In genomic region chr13:51148223-51148951, GRCh38 we compare ENCODE assay signal across 1 cellular context.
TF ChIP-seq lines count a peak whose summit lies in the region.

No MANE protein-coding gene starts in this region.

TF ChIP-seq in H1, 55 proteins besides CTCF, POLR2A, EP300 and RAD21 (continued from another document):
- TF ChIP-seq CEBPB (IDR thresholded peaks at IDR 0.05; ENCODE audit: low read depth, low read length) (no peak), HDAC6 (IDR thresholded peaks at IDR 0.05; ENCODE audit: low read depth, low read length) (no peak), BRCA1 (IDR thresholded peaks at IDR 0.05; ENCODE audit: low read depth, low read length) (no peak), SAP30 (IDR thresholded peaks at IDR 0.05; ENCODE audit: insufficient read depth, insufficient replicate concordance, low read length) (no peak), PHF8 (conservative IDR thresholded peaks at IDR 0.05; ENCODE audit: low read depth, low read length) (0 out of 2 replicates have a peak, but pooled peaks have one; percentile 24), GTF2F1 (IDR thresholded peaks at IDR 0.05; ENCODE audit: borderline replicate concordance, low read depth, low read length) (no peak), KDM5A (IDR thresholded peaks at IDR 0.05; ENCODE audit: low read length) (no peak), SIN3A (conservative IDR thresholded peaks at IDR 0.05 in 1 of 2, IDR thresholded peaks at IDR 0.05 in 1 of 2; ENCODE audit: low read depth in 1 of 2, low read length in 2 of 2) (peak in 1 of 2 experiments; percentile 62; a peak in 1 of 4 replicates), POU5F1 (IDR thresholded peaks at IDR 0.05; ENCODE audit: low read depth, low read length) (no peak), KDM1A (IDR thresholded peaks at IDR 0.05; ENCODE audit: borderline replicate concordance, low read length) (peak; percentile 27; the same call in 1 of the 2 replicates), CHD2 (IDR thresholded peaks at IDR 0.05; ENCODE audit: low read length) (no peak), GABPA (IDR thresholded peaks at IDR 0.05; ENCODE audit: borderline replicate concordance, insufficient read depth, low read length) (no peak), YY1 (IDR thresholded peaks at IDR 0.05; ENCODE audit: low read depth, low read length) (peak; percentile 25; the same call in 1 of the 2 replicates), FOSL1 (IDR thresholded peaks at IDR 0.05; ENCODE audit: insufficient read depth, low read depth, low read length) (no peak), CREB1 (IDR thresholded peaks at IDR 0.05) (peak; percentile 85), JUND (IDR thresholded peaks at IDR 0.05; ENCODE audit: low read length) (no peak), KDM4A (IDR thresholded peaks at IDR 0.05; ENCODE audit: low read depth, low read length, severe bottlenecking) (no peak), SUZ12 (IDR thresholded peaks at IDR 0.05; ENCODE audit: low read length) (no peak), SP4 (IDR thresholded peaks at IDR 0.05; ENCODE audit: low read length) (no peak), TBP (IDR thresholded peaks at IDR 0.05; ENCODE audit: low read depth, low read length) (no peak), TEAD4 (IDR thresholded peaks at IDR 0.05; ENCODE audit: low read depth, low read length) (no peak; the same call in 1 of the 2 replicates), ASH2L (IDR thresholded peaks at IDR 0.05; ENCODE audit: low read length) (peak; percentile 14), SIX5 (IDR thresholded peaks at IDR 0.05; ENCODE audit: low read depth, low read length) (no peak), CHD1 (IDR thresholded peaks at IDR 0.05; ENCODE audit: low read depth, low read length) (no peak), JUN (IDR thresholded peaks at IDR 0.05; ENCODE audit: low read depth, low read length) (no peak), CBX5 (IDR thresholded peaks at IDR 0.05; ENCODE audit: low read depth, low read length) (no peak), RNF2 (IDR thresholded peaks at IDR 0.05; ENCODE audit: borderline replicate concordance, low read depth, low read length, missing control alignments, poor library complexity, severe bottlenecking) (no peak), E2F6 (IDR thresholded peaks at IDR 0.05) (peak; percentile 36; the same call in 1 of the 2 replicates), RFX5 (IDR thresholded peaks at IDR 0.05; ENCODE audit: borderline replicate concordance, low read depth, low read length) (no peak), ATF3 (IDR thresholded peaks at IDR 0.05; ENCODE audit: insufficient read depth, low read depth, low read length) (no peak), MAFK (IDR thresholded peaks at IDR 0.05; ENCODE audit: low read depth, low read length) (no peak), EGR1 (IDR thresholded peaks at IDR 0.05; ENCODE audit: borderline replicate concordance, low read depth, low read length) (0 out of 2 replicates have a peak, but pooled peaks have one; percentile 57), TAF7 (optimal IDR thresholded peaks at IDR 0.05; ENCODE audit: borderline replicate concordance, low read depth, low read length) (no peak), SP2 (IDR thresholded peaks at IDR 0.05; ENCODE audit: low read length) (no peak), NANOG (IDR thresholded peaks at IDR 0.05; ENCODE audit: insufficient read depth, low read depth, low read length, poor library complexity, severe bottlenecking) (peak; percentile 91), CBX8 (IDR thresholded peaks at IDR 0.05; ENCODE audit: borderline replicate concordance, low read depth, low read length) (no peak), RBBP5 (IDR thresholded peaks at IDR 0.05; ENCODE audit: borderline replicate concordance, low read depth, low read length) (no peak; the same call in 1 of the 2 replicates), SP1 (IDR thresholded peaks at IDR 0.05; ENCODE audit: low read depth, low read length) (peak; percentile 67; the same call in 1 of the 2 replicates), HDAC2 (IDR thresholded peaks at IDR 0.05; ENCODE audit: borderline replicate concordance in 1 of 2, low read depth in 2 of 2, low read length in 2 of 2) (peak in 1 of 2 experiments; percentile 96), NRF1 (IDR thresholded peaks at IDR 0.05; ENCODE audit: low read depth, low read length) (no peak), TAF1 (IDR thresholded peaks at IDR 0.05; ENCODE audit: low read depth, low read length) (no peak), ZNF274 (IDR thresholded peaks at IDR 0.05; ENCODE audit: borderline replicate concordance, extremely low read depth, low read length) (no peak), TCF12 (IDR thresholded peaks at IDR 0.05; ENCODE audit: low read depth, low read length) (no peak), SRF (IDR thresholded peaks at IDR 0.05; ENCODE audit: low read depth, low read length) (no peak), RXRA (IDR thresholded peaks at IDR 0.05; ENCODE audit: insufficient read depth, low read depth, low read length) (no peak)
- TF ChIP-seq, protein P1, sequence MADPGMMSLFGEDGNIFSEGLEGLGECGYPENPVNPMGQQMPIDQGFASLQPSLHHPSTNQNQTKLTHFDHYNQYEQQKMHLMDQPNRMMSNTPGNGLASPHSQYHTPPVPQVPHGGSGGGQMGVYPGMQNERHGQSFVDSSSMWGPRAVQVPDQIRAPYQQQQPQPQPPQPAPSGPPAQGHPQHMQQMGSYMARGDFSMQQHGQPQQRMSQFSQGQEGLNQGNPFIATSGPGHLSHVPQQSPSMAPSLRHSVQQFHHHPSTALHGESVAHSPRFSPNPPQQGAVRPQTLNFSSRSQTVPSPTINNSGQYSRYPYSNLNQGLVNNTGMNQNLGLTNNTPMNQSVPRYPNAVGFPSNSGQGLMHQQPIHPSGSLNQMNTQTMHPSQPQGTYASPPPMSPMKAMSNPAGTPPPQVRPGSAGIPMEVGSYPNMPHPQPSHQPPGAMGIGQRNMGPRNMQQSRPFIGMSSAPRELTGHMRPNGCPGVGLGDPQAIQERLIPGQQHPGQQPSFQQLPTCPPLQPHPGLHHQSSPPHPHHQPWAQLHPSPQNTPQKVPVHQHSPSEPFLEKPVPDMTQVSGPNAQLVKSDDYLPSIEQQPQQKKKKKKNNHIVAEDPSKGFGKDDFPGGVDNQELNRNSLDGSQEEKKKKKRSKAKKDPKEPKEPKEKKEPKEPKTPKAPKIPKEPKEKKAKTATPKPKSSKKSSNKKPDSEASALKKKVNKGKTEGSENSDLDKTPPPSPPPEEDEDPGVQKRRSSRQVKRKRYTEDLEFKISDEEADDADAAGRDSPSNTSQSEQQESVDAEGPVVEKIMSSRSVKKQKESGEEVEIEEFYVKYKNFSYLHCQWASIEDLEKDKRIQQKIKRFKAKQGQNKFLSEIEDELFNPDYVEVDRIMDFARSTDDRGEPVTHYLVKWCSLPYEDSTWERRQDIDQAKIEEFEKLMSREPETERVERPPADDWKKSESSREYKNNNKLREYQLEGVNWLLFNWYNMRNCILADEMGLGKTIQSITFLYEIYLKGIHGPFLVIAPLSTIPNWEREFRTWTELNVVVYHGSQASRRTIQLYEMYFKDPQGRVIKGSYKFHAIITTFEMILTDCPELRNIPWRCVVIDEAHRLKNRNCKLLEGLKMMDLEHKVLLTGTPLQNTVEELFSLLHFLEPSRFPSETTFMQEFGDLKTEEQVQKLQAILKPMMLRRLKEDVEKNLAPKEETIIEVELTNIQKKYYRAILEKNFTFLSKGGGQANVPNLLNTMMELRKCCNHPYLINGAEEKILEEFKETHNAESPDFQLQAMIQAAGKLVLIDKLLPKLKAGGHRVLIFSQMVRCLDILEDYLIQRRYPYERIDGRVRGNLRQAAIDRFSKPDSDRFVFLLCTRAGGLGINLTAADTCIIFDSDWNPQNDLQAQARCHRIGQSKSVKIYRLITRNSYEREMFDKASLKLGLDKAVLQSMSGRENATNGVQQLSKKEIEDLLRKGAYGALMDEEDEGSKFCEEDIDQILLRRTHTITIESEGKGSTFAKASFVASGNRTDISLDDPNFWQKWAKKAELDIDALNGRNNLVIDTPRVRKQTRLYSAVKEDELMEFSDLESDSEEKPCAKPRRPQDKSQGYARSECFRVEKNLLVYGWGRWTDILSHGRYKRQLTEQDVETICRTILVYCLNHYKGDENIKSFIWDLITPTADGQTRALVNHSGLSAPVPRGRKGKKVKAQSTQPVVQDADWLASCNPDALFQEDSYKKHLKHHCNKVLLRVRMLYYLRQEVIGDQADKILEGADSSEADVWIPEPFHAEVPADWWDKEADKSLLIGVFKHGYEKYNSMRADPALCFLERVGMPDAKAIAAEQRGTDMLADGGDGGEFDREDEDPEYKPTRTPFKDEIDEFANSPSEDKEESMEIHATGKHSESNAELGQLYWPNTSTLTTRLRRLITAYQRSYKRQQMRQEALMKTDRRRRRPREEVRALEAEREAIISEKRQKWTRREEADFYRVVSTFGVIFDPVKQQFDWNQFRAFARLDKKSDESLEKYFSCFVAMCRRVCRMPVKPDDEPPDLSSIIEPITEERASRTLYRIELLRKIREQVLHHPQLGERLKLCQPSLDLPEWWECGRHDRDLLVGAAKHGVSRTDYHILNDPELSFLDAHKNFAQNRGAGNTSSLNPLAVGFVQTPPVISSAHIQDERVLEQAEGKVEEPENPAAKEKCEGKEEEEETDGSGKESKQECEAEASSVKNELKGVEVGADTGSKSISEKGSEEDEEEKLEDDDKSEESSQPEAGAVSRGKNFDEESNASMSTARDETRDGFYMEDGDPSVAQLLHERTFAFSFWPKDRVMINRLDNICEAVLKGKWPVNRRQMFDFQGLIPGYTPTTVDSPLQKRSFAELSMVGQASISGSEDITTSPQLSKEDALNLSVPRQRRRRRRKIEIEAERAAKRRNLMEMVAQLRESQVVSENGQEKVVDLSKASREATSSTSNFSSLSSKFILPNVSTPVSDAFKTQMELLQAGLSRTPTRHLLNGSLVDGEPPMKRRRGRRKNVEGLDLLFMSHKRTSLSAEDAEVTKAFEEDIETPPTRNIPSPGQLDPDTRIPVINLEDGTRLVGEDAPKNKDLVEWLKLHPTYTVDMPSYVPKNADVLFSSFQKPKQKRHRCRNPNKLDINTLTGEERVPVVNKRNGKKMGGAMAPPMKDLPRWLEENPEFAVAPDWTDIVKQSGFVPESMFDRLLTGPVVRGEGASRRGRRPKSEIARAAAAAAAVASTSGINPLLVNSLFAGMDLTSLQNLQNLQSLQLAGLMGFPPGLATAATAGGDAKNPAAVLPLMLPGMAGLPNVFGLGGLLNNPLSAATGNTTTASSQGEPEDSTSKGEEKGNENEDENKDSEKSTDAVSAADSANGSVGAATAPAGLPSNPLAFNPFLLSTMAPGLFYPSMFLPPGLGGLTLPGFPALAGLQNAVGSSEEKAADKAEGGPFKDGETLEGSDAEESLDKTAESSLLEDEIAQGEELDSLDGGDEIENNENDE (IDR thresholded peaks at IDR 0.05; ENCODE audit: insufficient replicate concordance, low read length): no peak
- TF ChIP-seq, protein P2, sequence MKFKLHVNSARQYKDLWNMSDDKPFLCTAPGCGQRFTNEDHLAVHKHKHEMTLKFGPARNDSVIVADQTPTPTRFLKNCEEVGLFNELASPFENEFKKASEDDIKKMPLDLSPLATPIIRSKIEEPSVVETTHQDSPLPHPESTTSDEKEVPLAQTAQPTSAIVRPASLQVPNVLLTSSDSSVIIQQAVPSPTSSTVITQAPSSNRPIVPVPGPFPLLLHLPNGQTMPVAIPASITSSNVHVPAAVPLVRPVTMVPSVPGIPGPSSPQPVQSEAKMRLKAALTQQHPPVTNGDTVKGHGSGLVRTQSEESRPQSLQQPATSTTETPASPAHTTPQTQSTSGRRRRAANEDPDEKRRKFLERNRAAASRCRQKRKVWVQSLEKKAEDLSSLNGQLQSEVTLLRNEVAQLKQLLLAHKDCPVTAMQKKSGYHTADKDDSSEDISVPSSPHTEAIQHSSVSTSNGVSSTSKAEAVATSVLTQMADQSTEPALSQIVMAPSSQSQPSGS (IDR thresholded peaks at IDR 0.05; ENCODE audit: low read length): peak; percentile 75; the same call in 1 of the 2 replicates
- TF ChIP-seq, protein P3, sequence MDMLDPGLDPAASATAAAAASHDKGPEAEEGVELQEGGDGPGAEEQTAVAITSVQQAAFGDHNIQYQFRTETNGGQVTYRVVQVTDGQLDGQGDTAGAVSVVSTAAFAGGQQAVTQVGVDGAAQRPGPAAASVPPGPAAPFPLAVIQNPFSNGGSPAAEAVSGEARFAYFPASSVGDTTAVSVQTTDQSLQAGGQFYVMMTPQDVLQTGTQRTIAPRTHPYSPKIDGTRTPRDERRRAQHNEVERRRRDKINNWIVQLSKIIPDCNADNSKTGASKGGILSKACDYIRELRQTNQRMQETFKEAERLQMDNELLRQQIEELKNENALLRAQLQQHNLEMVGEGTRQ (IDR thresholded peaks at IDR 0.05; ENCODE audit: low read length): no peak
- TF ChIP-seq, protein P4, sequence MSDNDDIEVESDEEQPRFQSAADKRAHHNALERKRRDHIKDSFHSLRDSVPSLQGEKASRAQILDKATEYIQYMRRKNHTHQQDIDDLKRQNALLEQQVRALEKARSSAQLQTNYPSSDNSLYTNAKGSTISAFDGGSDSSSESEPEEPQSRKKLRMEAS (IDR thresholded peaks at IDR 0.05): no peak; the same call in 1 of the 2 replicates
